ENCODE assay signal across 10 cellular contexts in genomic region chr14:22561661-22562579, GRCh38. TPM values are rescaled to one million over a fixed set of nuclear protein-coding genes. Genes with fewer than 3 reads are reported as not detected.
DNase-seq lines count a peak whose midpoint lies in the region; FAIRE-seq and TF ChIP-seq lines count a peak whose summit lies in the region.
"Had no signal": no experiment of that assay in that cellular context is flagged by ENCODE, and none has a peak within 500 bp of the region (broad histone marks: within the 10 kb centered on the region; RNA-seq: fewer than 3 reads in every experiment).

No MANE protein-coding gene starts in this region.

- DNase-seq in GM12891 (ENCODE audit: insufficient read length, low spot score) (no peak), osteocyte (ENCODE audit: extremely low spot score, unreplicated experiment) (peak; percentile 8), COR-L47 (lab: John Stamatoyannopoulos, UW) (no peak), cortex of kidney (lab: John Stamatoyannopoulos, UW) (no peak), middle frontal gyrus (ENCODE audit: extremely low spot score, low spot score) (no peak), NCI-H2227 treated with DMSO at 0.1 percent for 48 hours (lab: John Stamatoyannopoulos, UW) (no peak)
- peak; percentile 54 for DNase-seq in activated naive CD4-positive, alpha-beta T cell treated with anti-CD3 and anti-CD28 coated beads, Interleukin-2, amount 50 U/mL, for 16 hours
- DNase-seq: kidney glomerular epithelial cell had no signal

- peaks cover 7% of the 10 kb centered on the region; the same call in 1 of the 2 replicates for H3K79me2 ChIP-seq in SU-DHL-6 (ENCODE audit: insufficient read depth, low read length)

- peak overlapping the region; percentile 92 for H3K4me2 ChIP-seq in SU-DHL-6 (ENCODE audit: low read depth, low read length, poor library complexity, severe bottlenecking)

- peak; percentile 73 for FAIRE-seq in GM12891 (lab: Jason Lieb, UNC)
- FAIRE-seq: TTC549 had no signal

- H3K27ac ChIP-seq in SU-DHL-6 (ENCODE audit: low read depth, low read length): peak overlapping the region; percentile 95

- H4K20me1 ChIP-seq in SU-DHL-6 (ENCODE audit: low read depth, low read length): no peaks in the 10 kb centered on the region

- H3K27me3 ChIP-seq in SU-DHL-6 (ENCODE audit: low read length): no peaks in the 10 kb centered on the region

- no peaks in the 10 kb centered on the region for H3K27me3 Mint-ChIP-seq in osteocyte (ENCODE audit: unreplicated experiment)

- peaks cover 82% of the 10 kb centered on the region for H3F3A ChIP-seq in SU-DHL-6 (ENCODE audit: insufficient read depth)

- no peak for TF ChIP-seq POLR2A in GM12891 (IDR thresholded peaks at IDR 0.05; ENCODE audit: low read depth, low read length)

- peak overlapping the region; percentile 62 for H3K9ac ChIP-seq in SU-DHL-6 (ENCODE audit: low read length)

- H3K36me3 Mint-ChIP-seq in osteocyte (ENCODE audit: unreplicated experiment): peaks cover 18% of the 10 kb centered on the region

- no peak overlapping the region for H3K27ac Mint-ChIP-seq in osteocyte (ENCODE audit: unreplicated experiment)

- no peaks in the 10 kb centered on the region for H3K9me3 Mint-ChIP-seq in osteocyte (ENCODE audit: unreplicated experiment)

- H3K36me3 ChIP-seq in SU-DHL-6 (ENCODE audit: low read length): no peaks in the 10 kb centered on the region

- H3K9me3 ChIP-seq in SU-DHL-6 (ENCODE audit: insufficient read depth, low read length): no peaks in the 10 kb centered on the region

- no peak overlapping the region for H3K4me3 Mint-ChIP-seq in osteocyte (ENCODE audit: unreplicated experiment)

- TF ChIP-seq CTCF in SU-DHL-6 (IDR thresholded peaks at IDR 0.05; ENCODE audit: insufficient read depth, low read length, poor library complexity, severe bottlenecking) (no peak), osteocyte (IDR thresholded peaks at IDR 0.05) (no peak)

- H2AFZ ChIP-seq in SU-DHL-6 (ENCODE audit: low read depth, low read length, severe bottlenecking): no peak overlapping the region

- no peaks in the 10 kb centered on the region for H3K9me2 ChIP-seq in SU-DHL-6 (replicated peaks; ENCODE audit: insufficient read depth, low read length)

- H3K4me1 Mint-ChIP-seq in osteocyte (ENCODE audit: unreplicated experiment): peaks cover 8% of the 10 kb centered on the region

- no peak overlapping the region for H3K4me3 ChIP-seq in SU-DHL-6 (ENCODE audit: insufficient read depth, low read length, poor library complexity, severe bottlenecking)

TF ChIP-seq in GM12891, 5 proteins besides CTCF, POLR2A, EP300 and RAD21:
- TF ChIP-seq TAF1 (IDR thresholded peaks at IDR 0.05; ENCODE audit: low read depth, low read length) (no peak), POU2F2 (IDR thresholded peaks at IDR 0.05; ENCODE audit: low read depth, low read length) (no peak), PAX5 (IDR thresholded peaks at IDR 0.05; ENCODE audit: insufficient read depth, low read length, severe bottlenecking) (no peak), POLR2AphosphoS5 (IDR thresholded peaks at IDR 0.05; ENCODE audit: low read depth, low read length) (no peak), SPI1 (IDR thresholded peaks at IDR 0.05; ENCODE audit: low read depth, low read length) (no peak)

RNA-seq across cellular contexts. Expression of gene DAD1, which starts 27.1 kb away (rescaled TPM):
- polyA plus RNA-seq in GM12891 (2012; ENCODE audit: low read depth, missing spikeins): 280 TPM
- total RNA-seq in osteocyte: 220 and 223 TPM in 2 replicates

RNA-seq across cellular contexts. Expression of gene ABHD4, which starts 36.2 kb away (rescaled TPM):
- 7.3 TPM for polyA plus RNA-seq in GM12891 (2012; ENCODE audit: low read depth, missing spikeins)
- 74.1 and 87.3 TPM in 2 replicates for total RNA-seq in osteocyte

Comparison
In these comparisons a context has a peak if more than half of its experiments do, and no peak if none do; other contexts are left out.
1. DNase-seq: peak in activated naive CD4-positive, alpha-beta T cell treated with anti-CD3 and anti-CD28 coated beads, Interleukin-2, amount 50 U/mL, for 16 hours (single experiment) and osteocyte (single experiment); none in GM12891 (single experiment), COR-L47 (single experiment), cortex of kidney (single experiment), middle frontal gyrus (single experiment) and NCI-H2227 treated with DMSO at 0.1 percent for 48 hours (single experiment).